9 cellular contexts compared by ENCODE assay signal in the genomic region with DNA sequence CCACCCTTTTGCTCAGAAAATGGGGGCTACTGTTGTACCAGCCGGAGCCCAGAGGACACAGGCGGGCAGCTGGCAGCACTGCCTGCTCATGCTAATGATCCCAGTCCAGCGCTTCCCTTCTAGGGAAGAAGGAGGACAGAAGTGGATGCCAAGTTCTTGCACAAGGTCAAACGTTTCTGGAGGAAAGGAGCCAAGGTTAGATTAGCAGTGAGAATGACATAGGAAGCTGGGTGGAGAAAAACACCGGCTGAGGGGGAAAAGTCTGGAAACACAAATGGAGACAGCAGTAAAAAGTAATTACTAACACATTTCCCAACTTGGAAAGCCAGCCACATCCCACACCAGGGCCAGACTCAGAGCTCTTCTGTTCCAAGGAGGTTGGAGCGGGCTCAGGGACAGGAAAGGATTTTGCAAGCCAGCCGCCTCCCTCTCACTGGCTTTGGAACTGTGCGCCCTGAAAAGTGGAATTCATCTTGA.
A peak's percentile ranks its signal among the peaks of the same experiment; 100 is the strongest.
DNase-seq lines count a peak whose midpoint lies in the region; ATAC-seq and TF ChIP-seq lines count a peak whose summit lies in the region.
"Had no signal": no experiment of that assay in that cellular context is flagged by ENCODE, and none has a peak within 500 bp of the region (broad histone marks: within the 10 kb centered on the region; RNA-seq: fewer than 3 reads in every experiment).

No MANE protein-coding gene starts in this region.

- H3K4me3 ChIP-seq in GM23248 (peak overlapping the region; percentile 74), left lung (no peak overlapping the region), skin epidermis (peak overlapping the region in 1 of 7 experiments; percentile 1)

- H3K27me3 ChIP-seq in GM23248 (replicated peaks; ENCODE audit: insufficient read depth) = no peaks in the 10 kb centered on the region
- no peaks in the 10 kb centered on the region for H3K27me3 ChIP-seq in left lung

- H2AFZ ChIP-seq in GM23248 = peak overlapping the region; percentile 85

- 2% methylated on average over 8 of the region's 8 CpGs for WGBS in GM23248 (ENCODE audit: low coverage in 1 of 2, low lambda C conversion rate in 2 of 2, missing lambda C conversion rate in 2 of 2), 2 experiments

- DNase-seq in GM23248 (peak; percentile 91), dedifferentiated amniotic fluid mesenchymal stem cell (ENCODE audit: extremely low spot score) (peak; percentile 61), left lung (peak in 1 of 2 donors; percentile 74), NCI-H2081 treated with DMSO at 0.1 percent for 48 hours (lab: John Stamatoyannopoulos, UW) (no peak), NCI-H69 (lab: John Stamatoyannopoulos, UW) (no peak), SHP77 (lab: John Stamatoyannopoulos, UW) (no peak)
- no peak for DNase-seq in stimulated activated CD4-positive, alpha-beta T cell treated with anti-CD3 and anti-CD28 coated beads, Interleukin-4, amount 100 ng/mL, for 1 hour
- DNase-seq: activated CD4-positive, alpha-beta T cell treated with anti-CD3 and anti-CD28 coated beads, Interleukin-2, amount 10 ng/mL, durations not matched to agents 7 days and 5 days had no signal

- H3K4me1 ChIP-seq in GM23248 (ENCODE audit: insufficient read depth) (peaks cover 25% of the 10 kb centered on the region), left lung (peaks cover 14 to 25% of the 10 kb centered on the region in 2 donors)

- H3K79me2 ChIP-seq in GM23248 (ENCODE audit: insufficient read depth) = no peaks in the 10 kb centered on the region

- intact Hi-C loops in left lung (cut with DNase I) = no loop called here

- H3K36me3 ChIP-seq in GM23248 (ENCODE audit: low read depth) (no peaks in the 10 kb centered on the region), left lung (no peaks in the 10 kb centered on the region)

- no peaks in the 10 kb centered on the region for H3K9me2 ChIP-seq in GM23248 (ENCODE audit: insufficient read depth)

- H4K20me1 ChIP-seq in GM23248 (ENCODE audit: insufficient read depth) = no peaks in the 10 kb centered on the region

- H3K9ac ChIP-seq in GM23248 = peak overlapping the region; percentile 77

- H3K27ac ChIP-seq in GM23248 = peak overlapping the region; percentile 87
- H3K27ac ChIP-seq in left lung = peak overlapping the region; percentile 66
- H3K27ac ChIP-seq in skin epidermis = peak overlapping the region in 17 of 21 experiments; percentile 5 to 84 (median 51)

- peaks cover 25% of the 10 kb centered on the region for H3F3A ChIP-seq in GM23248 (ENCODE audit: insufficient read depth)

- TF ChIP-seq CTCF in left lung (IDR thresholded peaks at IDR 0.05) = no peak

- H3K4me2 ChIP-seq in GM23248 (ENCODE audit: unreplicated experiment) = peak overlapping the region; percentile 99

- in situ Hi-C loops in GM23248 (cut with MboI) = no loop called here

- ATAC-seq in left lung = peak; percentile 86

- H3K9me3 ChIP-seq in GM23248 (ENCODE audit: low read depth) (no peaks in the 10 kb centered on the region), left lung (no peaks in the 10 kb centered on the region)

Comparison
In these comparisons a context has a peak if more than half of its experiments do, and no peak if none do; other contexts are left out.
1. DNase-seq: peak in GM23248 (single experiment) and dedifferentiated amniotic fluid mesenchymal stem cell (single experiment); none in NCI-H2081 treated with DMSO at 0.1 percent for 48 hours (single experiment), NCI-H69 (single experiment), SHP77 (0 of 2) and stimulated activated CD4-positive, alpha-beta T cell treated with anti-CD3 and anti-CD28 coated beads, Interleukin-4, amount 100 ng/mL, for 1 hour (single experiment).
2. Peak in every context shown above with its lines, with median percentiles within 50 percentile points of each other: H3K27ac ChIP-seq.